Comparison of ENCODE assay signal across 15 cellular contexts in genomic region chr7:44308741-44309270, GRCh38. TPM values are rescaled to one million over a fixed set of nuclear protein-coding genes. Genes with fewer than 3 reads are reported as not detected.
DNase-seq lines count a peak whose midpoint lies in the region; ATAC-seq, FAIRE-seq and TF ChIP-seq lines count a peak whose summit lies in the region.
"Had no signal": no experiment of that assay in that cellular context is flagged by ENCODE, and none has a peak within 500 bp of the region (broad histone marks: within the 10 kb centered on the region; RNA-seq: fewer than 3 reads in every experiment).

No MANE protein-coding gene starts in this region.

- H3K27ac Mint-ChIP-seq in CD14-positive monocyte: no peak overlapping the region
- H3K27ac Mint-ChIP-seq: activated naive CD4-positive, alpha-beta T cell treated with anti-CD3 and anti-CD28 coated beads, Interleukin-2, amount 50 U/mL, for 24 hours; nephron progenitor cell had no signal

- H4K20me1 ChIP-seq in osteoblast (ENCODE audit: insufficient read depth, low read length): no peaks in the 10 kb centered on the region

- no peaks in the 10 kb centered on the region for H3K36me3 ChIP-seq in osteoblast (ENCODE audit: insufficient read depth, low read length)

- no peak overlapping the region for H3K27ac ChIP-seq in osteoblast (ENCODE audit: low read depth, low read length)

- H3K4me3 Mint-ChIP-seq in CD14-positive monocyte: no peak overlapping the region
- H3K4me3 Mint-ChIP-seq: nephron progenitor cell had no signal

- peak; percentile 44 for FAIRE-seq in urothelium cell line (lab: Jason Lieb, UNC)

- intact Hi-C loops in left ventricle myocardium superior (cut with micrococcal nuclease) (loop anchor here (5.0 kb wide), 1 partner anchor 67 kb away; no protein-coding TSS in a partner anchor), CD14-positive monocyte (cut with micrococcal nuclease) (no loop called here)

- H3K4me1 ChIP-seq in osteoblast (ENCODE audit: insufficient read depth, low read length): no peaks in the 10 kb centered on the region

- peak overlapping the region; percentile 77 for H2AFZ ChIP-seq in osteoblast (ENCODE audit: low read length)

- H3K36me3 Mint-ChIP-seq in CD14-positive monocyte: no peaks in the 10 kb centered on the region
- H3K36me3 Mint-ChIP-seq: activated naive CD4-positive, alpha-beta T cell treated with anti-CD3 and anti-CD28 coated beads, Interleukin-2, amount 50 U/mL, for 24 hours had no signal

- no peaks in the 10 kb centered on the region for H3K79me2 ChIP-seq in osteoblast (ENCODE audit: insufficient read depth, low read length)

- TF ChIP-seq POLR2A in GM18505 (IDR thresholded peaks at IDR 0.05; ENCODE audit: borderline replicate concordance, extremely low read depth, insufficient read depth, insufficient read length): no peak

- H3K9me3 ChIP-seq in osteoblast (ENCODE audit: low read depth, low read length): no peaks in the 10 kb centered on the region

- peak; percentile 60 for DNase-seq in activated effector memory CD4-positive, alpha-beta T cell treated with anti-CD3 and anti-CD28 coated beads, Interleukin-2, amount 50 U/mL, for 16 hours
- no peak for DNase-seq in activated effector memory CD4-positive, alpha-beta T cell treated with Interleukin-2 at 50 U/mL for 16 hours
- DNase-seq in left ventricle myocardium superior (peak; percentile 58), osteoblast (ENCODE audit: insufficient read length, low spot score, missing footprints) (peak; percentile 83), urothelium cell line (ENCODE audit: low spot score) (no peak), CD14-positive monocyte (ENCODE audit: low spot score) (no peak), RKO (ENCODE audit: low spot score) (no peak)
- DNase-seq: activated CD4-positive, alpha-beta T cell treated with anti-CD3 and anti-CD28 coated beads, Interleukin-2, amount 50 U/mL, for 48 hours; NCI-H1694 treated with DMSO at 0.1 percent for 48 hours; NCI-H69; nephron progenitor cell; T-helper 9 cell had no signal

- TF ChIP-seq CTCF in osteoblast (IDR thresholded peaks at IDR 0.05; ENCODE audit: extremely low read depth, low read depth, low read length) (no peak), CD14-positive monocyte (IDR thresholded peaks at IDR 0.05) (no peak)

- H3K4me2 ChIP-seq in osteoblast (ENCODE audit: insufficient read depth, low read length): no peak overlapping the region

- peak; percentile 45 for ATAC-seq in left ventricle myocardium superior
- no peak for ATAC-seq in GM18505 (IDR thresholded peaks at IDR 0.05; ENCODE audit: unreplicated experiment)

- H3K4me3 ChIP-seq in osteoblast (ENCODE audit: insufficient read depth, low read length): no peak overlapping the region

- H3K4me1 Mint-ChIP-seq in CD14-positive monocyte: peaks cover 5% of the 10 kb centered on the region
- H3K4me1 Mint-ChIP-seq: activated naive CD4-positive, alpha-beta T cell treated with anti-CD3 and anti-CD28 coated beads, Interleukin-2, amount 50 U/mL, for 24 hours; nephron progenitor cell had no signal

- peaks cover 4% of the 10 kb centered on the region for H3K27me3 ChIP-seq in osteoblast (ENCODE audit: insufficient read depth, low read length)

- peaks cover 0 to 11% (median 2%) of the 10 kb centered on the region in 7 donors for H3K9me3 Mint-ChIP-seq in CD14-positive monocyte
- H3K9me3 Mint-ChIP-seq: activated naive CD4-positive, alpha-beta T cell treated with anti-CD3 and anti-CD28 coated beads, Interleukin-2, amount 50 U/mL, for 24 hours had no signal

- peaks cover 20 to 64% (median 26%) of the 10 kb centered on the region in 3 donors for H3K27me3 Mint-ChIP-seq in CD14-positive monocyte (ENCODE audit: low read depth in 3 of 3)

RNA-seq across cellular contexts. Expression of gene CAMK2B, which starts 16.6 kb away (rescaled TPM):
- total RNA-seq in left ventricle myocardium superior (98.4 TPM), osteoblast (not detected in 2 replicates)
- not detected for polyA plus RNA-seq in CD14-positive monocyte
- polyA plus RNA-seq: AG04450 had no signal

Comparison
In these comparisons a context has a peak if more than half of its experiments do, and no peak if none do; other contexts are left out.
1. DNase-seq: peak in activated effector memory CD4-positive, alpha-beta T cell treated with anti-CD3 and anti-CD28 coated beads, Interleukin-2, amount 50 U/mL, for 16 hours (single experiment), left ventricle myocardium superior (single experiment) and osteoblast (single experiment); none in activated effector memory CD4-positive, alpha-beta T cell treated with Interleukin-2 at 50 U/mL for 16 hours (single experiment), urothelium cell line (single experiment), CD14-positive monocyte (single experiment) and RKO (single experiment).
2. RNA of gene CAMK2B, which starts 16.6 kb away (total RNA-seq): 98.4 TPM in left ventricle myocardium superior (single experiment); not detected in osteoblast; every median in the first group is over 10 times any median in the second.